24 cellular contexts compared by ENCODE assay signal in genomic region chr3:55824406-55824805, GRCh38.
"Had no signal": no experiment of that assay in that cellular context is flagged by ENCODE, and none has a peak within 500 bp of the region (broad histone marks: within the 10 kb centered on the region; RNA-seq: fewer than 3 reads in every experiment).

No MANE protein-coding gene starts in this region.

- H2AFZ ChIP-seq: hepatocyte had no signal

- H3K4me3 ChIP-seq: colonic mucosa, coronary artery, dorsolateral prefrontal cortex, esophagus squamous epithelium, gastrocnemius medialis, gastroesophageal sphincter, heart left ventricle, heart right ventricle, hepatocyte had no signal

- H3K27me3 ChIP-seq: colonic mucosa, dorsolateral prefrontal cortex, esophagus squamous epithelium, gastrocnemius medialis, gastroesophageal sphincter, hepatocyte had no signal

- H3K4me2 ChIP-seq: hepatocyte had no signal

- H3K4me1 ChIP-seq: colonic mucosa, foreskin keratinocyte, gastrocnemius medialis, gastroesophageal sphincter had no signal

- DNase-seq: colonic mucosa; cortex of kidney; dermis blood vessel endothelial cell; dorsolateral prefrontal cortex; effector CD4-positive, alpha-beta T cell; effector CD8-positive, alpha-beta T cell; effector memory CD4-positive, alpha-beta T cell; effector memory CD8-positive, alpha-beta T cell; endodermal cell; erythroblast; esophagus squamous epithelium; foreskin fibroblast; foreskin keratinocyte; foreskin melanocyte; gastrocnemius medialis; glutamatergic neuron; head of caudate nucleus; heart left ventricle; heart right ventricle had no signal

- H3K36me3 ChIP-seq: colonic mucosa, esophagus squamous epithelium, gastrocnemius medialis, gastroesophageal sphincter, heart left ventricle, heart right ventricle had no signal

- H3K9me3 ChIP-seq: colonic mucosa, esophagus squamous epithelium, gastrocnemius medialis, gastroesophageal sphincter, heart right ventricle had no signal

- ATAC-seq: effector memory CD8-positive, alpha-beta T cell; esophagus mucosa; foreskin keratinocyte; gastrocnemius medialis; gastroesophageal sphincter; heart left ventricle; heart right ventricle had no signal

- H3K27ac ChIP-seq: colonic mucosa, coronary artery, dorsolateral prefrontal cortex, epithelial cell of prostate, esophagus squamous epithelium, foreskin keratinocyte, gastrocnemius medialis, gastroesophageal sphincter, heart left ventricle, heart right ventricle, hepatocyte had no signal
